8 cellular contexts compared by ENCODE assay signal in genomic region chr6:53048431-53049195, GRCh38. TPM values are rescaled to one million over a fixed set of nuclear protein-coding genes. Genes with fewer than 3 reads are reported as not detected.
DNase-seq lines count a peak whose midpoint lies in the region; ATAC-seq and TF ChIP-seq lines count a peak whose summit lies in the region.

No MANE protein-coding gene starts in this region.

- no peaks in the 10 kb centered on the region for H3K9me2 ChIP-seq in GM23338 (ENCODE audit: insufficient read depth)

- peaks cover 11% of the 10 kb centered on the region for H3K36me3 Mint-ChIP-seq in GM23338 (ENCODE audit: low read depth)

- H3K9me3 ChIP-seq in upper lobe of right lung = no peaks in the 10 kb centered on the region

- no peak overlapping the region for H3K27ac Mint-ChIP-seq in GM23338

- peak; percentile 97 for ATAC-seq in GM21737 (IDR thresholded peaks at IDR 0.05; ENCODE audit: unreplicated experiment)
- peak; percentile 26 for ATAC-seq in upper lobe of right lung
- ATAC-seq in GM23338 = no peak
- no peak for ATAC-seq in HG03280 (IDR thresholded peaks at IDR 0.05; ENCODE audit: unreplicated experiment)

- H4K20me1 ChIP-seq in GM23338 (replicated peaks; ENCODE audit: insufficient read depth) = no peaks in the 10 kb centered on the region; the same call in 1 of the 2 replicates

- H3K36me3 ChIP-seq in GM06990 (ENCODE audit: control insufficient read depth, insufficient read depth, low read length) (no peaks in the 10 kb centered on the region), upper lobe of right lung (no peaks in the 10 kb centered on the region), GM23338 (ENCODE audit: insufficient read depth) (no peaks in the 10 kb centered on the region)

- H3K27ac ChIP-seq in upper lobe of right lung (no peak overlapping the region), GM23338 (ENCODE audit: low read depth) (no peak overlapping the region)

- no peak overlapping the region for H3K4me2 ChIP-seq in GM23338

- H3K79me2 ChIP-seq in GM23338 (replicated peaks; ENCODE audit: insufficient read depth) = no peaks in the 10 kb centered on the region; the same call in 1 of the 2 replicates

- H3K27me3 ChIP-seq in GM06990 (replicated peaks; ENCODE audit: control insufficient read depth, insufficient read depth, low read length) (no peaks in the 10 kb centered on the region), upper lobe of right lung (no peaks in the 10 kb centered on the region), GM23338 (ENCODE audit: insufficient read depth) (no peaks in the 10 kb centered on the region)

- peaks cover 16% of the 10 kb centered on the region for H3K4me1 Mint-ChIP-seq in GM23338

- no peaks in the 10 kb centered on the region for H3F3A ChIP-seq in GM23338 (replicated peaks; ENCODE audit: low read depth)

- DNase-seq in GM06990 (ENCODE audit: extremely low read depth, insufficient read length) (peak; percentile 25), LHCN-M2 (ENCODE audit: low read depth) (peak; percentile 95), dedifferentiated amniotic fluid mesenchymal stem cell (ENCODE audit: extremely low spot score) (peak; percentile 70), upper lobe of right lung (no peak), GM23338 (ENCODE audit: low spot score) (no peak)
- DNase-seq in stimulated activated CD4-positive, alpha-beta T cell treated with anti-CD3 and anti-CD28 coated beads, Interleukin-2, amount 100 ng/mL, for 48 hours = no peak

- H3K4me3 ChIP-seq in GM06990 (replicated peaks; ENCODE audit: low read depth, low read length) (no peak overlapping the region), upper lobe of right lung (no peak overlapping the region), GM23338 (no peak overlapping the region)

- peaks cover 3% of the 10 kb centered on the region for H3K27me3 Mint-ChIP-seq in GM23338 (ENCODE audit: insufficient read depth, low read depth, poor library complexity)

- TF ChIP-seq CTCF in GM06990 (IDR thresholded peaks at IDR 0.05; ENCODE audit: insufficient read depth, low read length, poor library complexity, severe bottlenecking) = no peak
- no peak for TF ChIP-seq CTCF in upper lobe of right lung (IDR thresholded peaks at IDR 0.05)
- no peak for TF ChIP-seq CTCF in GM23338 (conservative IDR thresholded peaks at IDR 0.05; ENCODE audit: low read depth in 2 of 2)

- H3K4me3 Mint-ChIP-seq in GM23338 = no peak overlapping the region

- 0 out of 3 replicates have a peak, but pooled peaks cover 3% of the 10 kb centered on the region for H3K9me3 Mint-ChIP-seq in GM23338

- H2AFZ ChIP-seq in GM23338 = no peak overlapping the region

- intact Hi-C loops in upper lobe of right lung (cut with DNase I) = no loop called here

- no peaks in the 10 kb centered on the region for H3K4me1 ChIP-seq in upper lobe of right lung
- H3K4me1 ChIP-seq in GM23338 (ENCODE audit: insufficient read depth) = peaks cover 8% of the 10 kb centered on the region

TF ChIP-seq in GM23338, 12 proteins besides CTCF, POLR2A, EP300 and RAD21:
- no peak for TF ChIP-seq EZH2 (IDR thresholded peaks at IDR 0.05; ENCODE audit: low read depth, unreplicated experiment)
- TF ChIP-seq STAT1 (IDR thresholded peaks at IDR 0.05; ENCODE audit: unreplicated experiment) = no peak
- no peak for TF ChIP-seq REST (IDR thresholded peaks at IDR 0.05; ENCODE audit: unreplicated experiment)

RNA-seq across cellular contexts. Expression of gene CILK1, which starts 13.0 kb away (rescaled TPM):
- total RNA-seq in LHCN-M2 (2014; rRNA removed) (16.7 and 17.3 TPM in 2 replicates), upper lobe of right lung (14.4 TPM)
- 6.6 TPM for polyA plus RNA-seq in LHCN-M2 (2012)
- 10.1 and 10.5 TPM in 2 replicates for total RNA-seq in GM23338 (2014; rRNA removed; shearing (Covaris generic))
- polyA plus RNA-seq in GM23338 (2016; fragmentation: Nextera tagmentation; extraction: Ambion mirVana) = 4.4 and 4.7 TPM in 2 replicates

RNA-seq across cellular contexts. Expression of gene FBXO9, which starts 16.6 kb away (rescaled TPM):
- total RNA-seq in LHCN-M2 (2014; rRNA removed) (27.8 and 33.5 TPM in 2 replicates), upper lobe of right lung (101 TPM)
- 38.0 TPM for polyA plus RNA-seq in LHCN-M2 (2012)
- 19.3 and 29.8 TPM in 2 replicates for total RNA-seq in GM23338 (2014; rRNA removed; shearing (Covaris generic))
- polyA plus RNA-seq in GM23338 (2016; fragmentation: Nextera tagmentation; extraction: Ambion mirVana) = 32.8 and 36.3 TPM in 2 replicates

RNA-seq across cellular contexts. Expression of gene GSTA4, which starts 53.5 kb away (rescaled TPM):
- total RNA-seq in LHCN-M2 (2014; rRNA removed) (25.3 and 25.8 TPM in 2 replicates), upper lobe of right lung (72.4 TPM)
- 17.1 TPM for polyA plus RNA-seq in LHCN-M2 (2012)
- total RNA-seq in GM23338 (2014; rRNA removed; shearing (Covaris generic)) = 19.3 and 19.5 TPM in 2 replicates
- 25.0 and 29.9 TPM in 2 replicates for polyA plus RNA-seq in GM23338 (2016; fragmentation: Nextera tagmentation; extraction: Ambion mirVana)

Comparison
In these comparisons a context has a peak if more than half of its experiments do, and no peak if none do; other contexts are left out.
1. DNase-seq: peak in GM06990 (single experiment), LHCN-M2 (single experiment) and dedifferentiated amniotic fluid mesenchymal stem cell (single experiment); none in upper lobe of right lung (single experiment), GM23338 (single experiment) and stimulated activated CD4-positive, alpha-beta T cell treated with anti-CD3 and anti-CD28 coated beads, Interleukin-2, amount 100 ng/mL, for 48 hours (0 of 2).
2. ATAC-seq: peak in GM21737 (single experiment) and upper lobe of right lung (single experiment); none in GM23338 (single experiment) and HG03280 (single experiment).